Comparison of ENCODE assay signal across 8 cellular contexts in the genomic region with DNA sequence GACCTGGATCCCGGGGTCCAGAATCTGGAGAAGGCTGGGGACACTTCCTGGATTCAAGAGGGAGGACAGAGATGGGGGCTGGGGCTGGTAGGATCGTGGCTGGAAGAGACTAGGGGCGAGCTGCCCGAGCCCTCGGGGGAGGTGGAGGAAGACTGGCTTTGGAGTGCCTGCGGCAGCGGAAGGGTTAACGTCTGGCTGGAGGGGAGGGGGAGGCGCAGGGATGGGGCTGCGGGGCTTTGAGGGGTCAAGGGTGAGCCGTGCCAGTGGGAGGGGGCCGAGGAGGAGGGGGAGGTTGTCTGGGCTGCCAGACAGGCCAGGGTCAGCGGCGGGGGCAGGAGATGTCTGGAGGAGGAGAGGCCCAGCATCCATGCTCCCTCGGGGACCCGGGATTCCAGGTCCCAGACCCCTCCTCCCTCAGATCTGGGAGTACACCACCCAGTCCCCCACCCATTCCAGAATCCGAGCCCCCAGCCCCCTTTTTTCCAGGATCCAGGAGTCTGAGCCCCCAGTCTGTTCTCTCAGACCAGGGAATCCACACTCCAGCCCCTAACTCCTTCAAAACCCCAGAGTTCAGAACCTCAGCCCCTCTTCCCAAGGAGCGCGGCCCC. TPM values are rescaled to one million over a fixed set of nuclear protein-coding genes. Genes with fewer than 3 reads are reported as not detected.
DNase-seq lines count a peak whose midpoint lies in the region; ATAC-seq, FAIRE-seq and TF ChIP-seq lines count a peak whose summit lies in the region.

No MANE protein-coding gene starts in this region.

- H3K27ac ChIP-seq in A549 = peak overlapping the region; percentile 95 to 100
- H3K27ac ChIP-seq in heart left ventricle = peak overlapping the region; percentile 90 to 100 (median 98)
- peak overlapping the region; percentile 98 for H3K27ac ChIP-seq in trophoblast cell (ENCODE audit: low read depth, low read length)

- peak overlapping the region; percentile 97 for H2BK120ac ChIP-seq in trophoblast cell (ENCODE audit: insufficient read depth, low read length, poor library complexity)

- in situ Hi-C loops in HAP-1 (cut with MboI; ENCODE audit: low sequenced_read_pairs) = no loop called here

- H3K27me3 Mint-ChIP-seq in activated T-helper 17 cell treated with anti-CD3 and anti-CD28 coated beads, Interleukin-2, amount 50 U/mL, for 72 hours = no peaks in the 10 kb centered on the region

- peak overlapping the region; percentile 79 for H2BK12ac ChIP-seq in trophoblast cell (ENCODE audit: low read length)

- H3K14ac ChIP-seq in trophoblast cell (ENCODE audit: low read length) = peak overlapping the region; percentile 97

- H3K36me3 ChIP-seq in HAP-1 (replicated peaks) (peaks cover 4% of the 10 kb centered on the region), heart left ventricle (peaks cover 0 to 22% (median 12%) of the 10 kb centered on the region in 9 donors), trophoblast cell (ENCODE audit: control insufficient read depth in 1 of 2, insufficient read depth in 2 of 2, low read length in 2 of 2) (peaks cover 26 to 28% of the 10 kb centered on the region in 2 experiments)

- TF ChIP-seq CTCF in A549 (IDR thresholded peaks at IDR 0.05) = no peak
- TF ChIP-seq CTCF in heart left ventricle (IDR thresholded peaks at IDR 0.05) = no peak

- H3K18ac ChIP-seq in trophoblast cell (ENCODE audit: low read length) = peak overlapping the region; percentile 95

- peaks cover 52% of the 10 kb centered on the region for H3K4me1 ChIP-seq in A549
- peaks cover 10% of the 10 kb centered on the region for H3K4me1 ChIP-seq in HAP-1
- peaks cover 0 to 48% (median 33%) of the 10 kb centered on the region in 12 donors for H3K4me1 ChIP-seq in heart left ventricle
- peaks cover 21 to 28% of the 10 kb centered on the region in 2 experiments for H3K4me1 ChIP-seq in trophoblast cell (ENCODE audit: control insufficient read depth in 1 of 2, insufficient read depth in 2 of 2, low read length in 2 of 2)

- peak overlapping the region; percentile 80 for H4K8ac ChIP-seq in trophoblast cell (ENCODE audit: low read depth, low read length)

- CTCF ChIA-PET in A549 (lab: Yijun Ruan, JAX) = interaction anchor here (1.0 to 3.2 kb wide), 2 partner anchors 14 to 33 kb away, joined by 4 to 28 read pairs; no protein-coding TSS in a partner anchor

- H3K27me3 ChIP-seq in HAP-1 (ENCODE audit: low read depth) (no peaks in the 10 kb centered on the region), heart left ventricle (no peaks in the 10 kb centered on the region), trophoblast cell (ENCODE audit: insufficient read depth, low read length) (no peaks in the 10 kb centered on the region)

- peak overlapping the region; percentile 100 for H4K91ac ChIP-seq in trophoblast cell (ENCODE audit: low read depth, low read length)

- no peak for TF ChIP-seq RAD21 in A549 (conservative IDR thresholded peaks at IDR 0.05 in 1 of 2, IDR thresholded peaks at IDR 0.05 in 1 of 2)

- no peak for TF ChIP-seq EP300 in A549 (IDR thresholded peaks at IDR 0.05)

- H3K23ac ChIP-seq in trophoblast cell (ENCODE audit: low read length) = no peak overlapping the region

- H2AFZ ChIP-seq in trophoblast cell (ENCODE audit: insufficient read depth, low read length, poor library complexity) = peak overlapping the region; percentile 32

- H3K9me3 ChIP-seq in A549 (0 out of 3 replicates have a peak, but pooled peaks cover 4% of the 10 kb centered on the region), HAP-1 (no peaks in the 10 kb centered on the region), heart left ventricle (no peaks in the 10 kb centered on the region), trophoblast cell (ENCODE audit: insufficient read depth, low read depth, low read length) (no peaks in the 10 kb centered on the region)

- H3K4ac ChIP-seq in trophoblast cell (ENCODE audit: low read depth, low read length) = peak overlapping the region; percentile 99

- intact Hi-C loops in heart left ventricle (cut with DNase I) = loop anchor here in 4 of 10 donors (1.0 to 5.0 kb wide), 3 partner anchors 14 to 323 kb away; a partner anchor contains a TSS

- peak overlapping the region; percentile 99 for H2BK5ac ChIP-seq in trophoblast cell (ENCODE audit: low read depth, low read length, poor library complexity)

- WGBS in A549 (ENCODE audit: missing lambda C conversion rate) = 1% methylated on average over 15 of the region's 19 CpGs
- WGBS in heart left ventricle, 4 donors = 0 to 3% (median 0%) methylated on average over 14 to 19 of the region's 19 CpGs
- no CpG with 5 or more reads among the region's 19 CpGs for WGBS in trophoblast cell (ENCODE audit: extremely low coverage, insufficient coverage, insufficient read length)

- TF ChIP-seq POLR2A in A549 (IDR thresholded peaks at IDR 0.05; ENCODE audit: low read length) (peak; percentile 2; the same call in 1 of the 2 replicates), heart left ventricle (IDR thresholded peaks at IDR 0.05) (no peak)

- H3K79me2 ChIP-seq in trophoblast cell (ENCODE audit: control insufficient read depth, insufficient read depth, low read length, poor library complexity) = peaks cover 54% of the 10 kb centered on the region

- H3K79me1 ChIP-seq in trophoblast cell (ENCODE audit: low read length) = peaks cover 39% of the 10 kb centered on the region

- peak overlapping the region; percentile 99 for H3K4me2 ChIP-seq in A549
- peak overlapping the region; percentile 61 for H3K4me2 ChIP-seq in trophoblast cell (ENCODE audit: low read length)

- H3K27ac Mint-ChIP-seq in activated T-helper 17 cell treated with anti-CD3 and anti-CD28 coated beads, Interleukin-2, amount 50 U/mL, for 72 hours = peak overlapping the region; percentile 94

- H2AK5ac ChIP-seq in trophoblast cell (ENCODE audit: low read length) = peak overlapping the region; percentile 94

- peaks cover 20% of the 10 kb centered on the region for H3K4me1 Mint-ChIP-seq in activated T-helper 17 cell treated with anti-CD3 and anti-CD28 coated beads, Interleukin-2, amount 50 U/mL, for 72 hours

- H3K4me3 ChIP-seq in A549 (peak overlapping the region; percentile 77), HAP-1 (peak overlapping the region; percentile 51), heart left ventricle (peak overlapping the region; percentile 63 to 99 (median 94)), trophoblast cell (ENCODE audit: low read depth, low read length) (peak overlapping the region; percentile 90)

- H4K12ac ChIP-seq in trophoblast cell (ENCODE audit: low read depth, low read length) = peak overlapping the region; percentile 93

- H3K36me3 Mint-ChIP-seq in activated T-helper 17 cell treated with anti-CD3 and anti-CD28 coated beads, Interleukin-2, amount 50 U/mL, for 72 hours (ENCODE audit: low read depth) = peaks cover 11% of the 10 kb centered on the region

- H3K4me3 Mint-ChIP-seq in activated T-helper 17 cell treated with anti-CD3 and anti-CD28 coated beads, Interleukin-2, amount 50 U/mL, for 72 hours = peak overlapping the region; percentile 87

- peak; percentile 28 to 48 for ATAC-seq in A549
- peak; percentile 14 for ATAC-seq in activated T-helper 17 cell treated with anti-CD3 and anti-CD28 coated beads, Interleukin-2, amount 50 U/mL, for 72 hours (replicated peaks)
- peak in 1 of 4 donors; percentile 6 for ATAC-seq in heart left ventricle
- ATAC-seq in GM18511 (IDR thresholded peaks at IDR 0.05; ENCODE audit: unreplicated experiment) = no peak

- no peak for FAIRE-seq in A549 (lab: Jason Lieb, UNC)

- DNase-seq in A549 (ENCODE audit: low read depth in 1 of 2, low spot score in 1 of 2) (peak; percentile 57 to 87), HAP-1 (ENCODE audit: low spot score in 2 of 2) (peak; percentile 28 to 77), heart left ventricle (peak; percentile 56 to 84 (median 61)), trophoblast cell (peak; percentile 45 to 51), AG08395 (ENCODE audit: low spot score) (no peak), activated gamma-delta T cell treated with Interleukin-2 at 50 U/mL for 16 hours (no peak)

- H3K9me3 Mint-ChIP-seq in activated T-helper 17 cell treated with anti-CD3 and anti-CD28 coated beads, Interleukin-2, amount 50 U/mL, for 72 hours = peaks cover 3% of the 10 kb centered on the region

- peak overlapping the region; percentile 86 for H3K9ac ChIP-seq in trophoblast cell (ENCODE audit: low read length)

- POLR2A ChIA-PET in A549 (lab: Yijun Ruan, JAX) = interaction anchor here (1.0 to 3.7 kb wide), 2 partner anchors 12 to 14 kb away, joined by 3 to 29 read pairs; no protein-coding TSS in a partner anchor

RNA-seq across cellular contexts. Expression of a gene that starts 3.3 kb away (rescaled TPM):
- polyA plus RNA-seq in A549 (2011; rRNA removed) = 9.5 and 12.0 TPM in 2 replicates
- 22.2 and 26.1 TPM in 2 replicates for polyA plus RNA-seq in A549 (2012; cell fraction: cytosol; rRNA removed)
- 73.5 and 87.0 TPM in 2 replicates for polyA plus RNA-seq in A549 (2012; cell fraction: nucleus; rRNA removed)
- 26.5 to 45.9 TPM (median 36.4 TPM) in 3 replicates for polyA plus RNA-seq in A549 (2017; fragmentation: RNase III; extraction: RNeasy Plus Mini Kit Qiagen cat#74134 plus additional on column Dnase treatment)
- 8.7 and 10.0 TPM in 2 replicates for polyA minus RNA-seq in A549 (2011; rRNA and poly(A)+ RNA removed)
- 10 to 100 TPM in 1 of 2 donors, 1 to 10 TPM in 1; 3.2 to 18.3 TPM for total RNA-seq in activated T-helper 17 cell treated with anti-CD3 and anti-CD28 coated beads, Interleukin-2, amount 50 U/mL, for 72 hours
- 10 to 100 TPM in 5 of 9 donors, 1 to 10 TPM in 4; 2.9 to 15.1 (median 10.2) TPM for total RNA-seq in heart left ventricle
- 10 to 100 TPM in 1 of 2 donors, 1 to 10 TPM in 1; 6.1 to 16.8 TPM for polyA plus RNA-seq in heart left ventricle
- polyA plus RNA-seq in trophoblast cell (2013) = 21.7 and 24.5 TPM in 2 replicates

RNA-seq across cellular contexts. Expression of a gene that starts 33.9 kb away (rescaled TPM):
- polyA plus RNA-seq in A549 (2011; rRNA removed) (not detected in 2 replicates), A549 (2017; fragmentation: RNase III; extraction: RNeasy Plus Mini Kit Qiagen cat#74134 plus additional on column Dnase treatment) (not detected in 3 replicates), heart left ventricle (under 1 TPM; 0.15 to 0.40 TPM)
- polyA plus RNA-seq in A549 (2012; cell fraction: cytosol; rRNA removed) = not detected in 2 replicates
- polyA plus RNA-seq in A549 (2012; cell fraction: nucleus; rRNA removed) = not detected in 2 replicates
- polyA minus RNA-seq in A549 (2011; rRNA and poly(A)+ RNA removed) = not detected in 2 replicates
- not detected for total RNA-seq in activated T-helper 17 cell treated with anti-CD3 and anti-CD28 coated beads, Interleukin-2, amount 50 U/mL, for 72 hours
- 10 to 100 TPM in 1 of 9 donors, 1 to 10 TPM in 1, under 1 TPM in 4, not detected in 3; 0.17 to 16.0 (median 0.81) TPM for total RNA-seq in heart left ventricle
- polyA plus RNA-seq in trophoblast cell (2013) = 0.08 and 0.18 TPM in 2 replicates

RNA-seq across cellular contexts. Expression of a gene that starts 43.2 kb away (rescaled TPM):
- polyA plus RNA-seq in A549 (2011; rRNA removed) (0.03 TPM in 1 of 2 replicates, not detected in the other), A549 (2017; fragmentation: RNase III; extraction: RNeasy Plus Mini Kit Qiagen cat#74134 plus additional on column Dnase treatment) (not detected in 3 replicates), heart left ventricle (1 to 10 TPM in 1 of 2 donors, under 1 TPM in 1; 0.27 to 1.3 TPM)
- polyA plus RNA-seq in A549 (2012; cell fraction: cytosol; rRNA removed) = 0.04 TPM in 1 of 2 replicates, not detected in the other
- polyA plus RNA-seq in A549 (2012; cell fraction: nucleus; rRNA removed) = 0.04 TPM in 2 replicates
- not detected in 2 replicates for polyA minus RNA-seq in A549 (2011; rRNA and poly(A)+ RNA removed)
- not detected for total RNA-seq in activated T-helper 17 cell treated with anti-CD3 and anti-CD28 coated beads, Interleukin-2, amount 50 U/mL, for 72 hours
- total RNA-seq in heart left ventricle = 10 to 100 TPM in 1 of 9 donors, 1 to 10 TPM in 4, under 1 TPM in 2, not detected in 2; 0.20 to 17.9 (median 1.3) TPM
- 1.0 TPM in 2 replicates for polyA plus RNA-seq in trophoblast cell (2013)

RNA-seq across cellular contexts. Expression of a gene that starts 59.7 kb away (rescaled TPM):
- not detected in 2 replicates for polyA plus RNA-seq in A549 (2011; rRNA removed)
- not detected in 2 replicates for polyA plus RNA-seq in A549 (2012; cell fraction: cytosol; rRNA removed)
- not detected in 2 replicates for polyA plus RNA-seq in A549 (2012; cell fraction: nucleus; rRNA removed)
- polyA plus RNA-seq in A549 (2017; fragmentation: RNase III; extraction: RNeasy Plus Mini Kit Qiagen cat#74134 plus additional on column Dnase treatment) = not detected in 3 replicates
- polyA minus RNA-seq in A549 (2011; rRNA and poly(A)+ RNA removed) = not detected in 2 replicates
- total RNA-seq in activated T-helper 17 cell treated with anti-CD3 and anti-CD28 coated beads, Interleukin-2, amount 50 U/mL, for 72 hours = not detected
- 1 to 10 TPM in 1 of 9 donors, under 1 TPM in 4, not detected in 4; 0.16 to 1.3 (median 0.24) TPM for total RNA-seq in heart left ventricle
- polyA plus RNA-seq in heart left ventricle = under 1 TPM in 1 of 2 donors, not detected in 1; 0.15 TPM
- polyA plus RNA-seq in trophoblast cell (2013) = not detected in 2 replicates

Comparison
In these comparisons a context has a peak if more than half of its experiments do, and no peak if none do; other contexts are left out.
1. DNase-seq: peak in A549 (2 of 2), HAP-1 (2 of 2), heart left ventricle (5 of 5) and trophoblast cell (2 of 2); none in AG08395 (single experiment) and activated gamma-delta T cell treated with Interleukin-2 at 50 U/mL for 16 hours (single experiment).
2. Peak in every context shown above with its lines, with median percentiles within 50 percentile points of each other: H3K27ac ChIP-seq and H3K4me3 ChIP-seq.